Comparison of ENCODE assay signal across 1 cellular context in genomic region chr20:17536944-17537444, GRCh38.
A peak's percentile ranks its signal among the peaks of the same experiment; 100 is the strongest.
TF ChIP-seq lines count a peak whose summit lies in the region.

No MANE protein-coding gene starts in this region.

TF ChIP-seq in HepG2, 621 proteins besides CTCF, POLR2A, EP300 and RAD21 (continued from another document and continues in another):
- TF ChIP-seq AHDC1 (CRISPR knock-in tag; IDR thresholded peaks at IDR 0.05; ENCODE audit: borderline replicate concordance) (no peak), ZNF362 (CRISPR knock-in tag; IDR thresholded peaks at IDR 0.05; ENCODE audit: borderline replicate concordance) (no peak), ZBTB42 (CRISPR knock-in tag; IDR thresholded peaks at IDR 0.05) (no peak), PHF21A (CRISPR knock-in tag; IDR thresholded peaks at IDR 0.05) (no peak; the same call in 1 of the 2 replicates), ZNF552 (CRISPR knock-in tag; IDR thresholded peaks at IDR 0.05; ENCODE audit: borderline replicate concordance) (no peak), THYN1 (CRISPR knock-in tag; IDR thresholded peaks at IDR 0.05; ENCODE audit: borderline replicate concordance, low read depth) (no peak), FOXJ3 (CRISPR knock-in tag; IDR thresholded peaks at IDR 0.05; ENCODE audit: borderline replicate concordance) (no peak), ZNF460 (CRISPR knock-in tag; IDR thresholded peaks at IDR 0.05; ENCODE audit: borderline replicate concordance) (no peak), ZNF562 (CRISPR knock-in tag; IDR thresholded peaks at IDR 0.05; ENCODE audit: borderline replicate concordance) (no peak), CREM (IDR thresholded peaks at IDR 0.05) (no peak), CREM (CRISPR knock-in tag; IDR thresholded peaks at IDR 0.05) (no peak), POGZ (CRISPR knock-in tag; IDR thresholded peaks at IDR 0.05) (no peak), SRSF9 (IDR thresholded peaks at IDR 0.05; ENCODE audit: borderline replicate concordance, insufficient read depth, low read depth, low read length, poor library complexity, severe bottlenecking) (no peak), DBP (CRISPR knock-in tag; IDR thresholded peaks at IDR 0.05; ENCODE audit: not compliant biosample characterization) (no peak), ZNF891 (CRISPR knock-in tag; IDR thresholded peaks at IDR 0.05) (no peak), PHB2 (IDR thresholded peaks at IDR 0.05; ENCODE audit: partially characterized antibody) (no peak), SP140L (CRISPR knock-in tag; IDR thresholded peaks at IDR 0.05; ENCODE audit: borderline replicate concordance) (peak; percentile 69; the same call in 1 of the 2 replicates), SOX6 (IDR thresholded peaks at IDR 0.05) (no peak), SOX6 (CRISPR knock-in tag; IDR thresholded peaks at IDR 0.05) (peak; percentile 43; the same call in 1 of the 2 replicates), ZNF354B (CRISPR knock-in tag; IDR thresholded peaks at IDR 0.05) (no peak), PRDM4 (CRISPR knock-in tag; IDR thresholded peaks at IDR 0.05; ENCODE audit: borderline replicate concordance) (no peak), NR1H2 (CRISPR knock-in tag; IDR thresholded peaks at IDR 0.05; ENCODE audit: borderline replicate concordance, low read depth) (no peak), SP5 (CRISPR knock-in tag; IDR thresholded peaks at IDR 0.05; ENCODE audit: borderline replicate concordance, low read depth) (no peak; the same call in 1 of the 2 replicates), NR2F6 (IDR thresholded peaks at IDR 0.05) (no peak), NR2F6 (CRISPR knock-in tag; IDR thresholded peaks at IDR 0.05) (peak; percentile 70; the same call in 1 of the 2 replicates), NFYB (CRISPR knock-in tag; IDR thresholded peaks at IDR 0.05) (peak; percentile 35; the same call in 1 of the 2 replicates), SRSF1 (optimal IDR thresholded peaks at IDR 0.05; ENCODE audit: low read depth, low read length) (no peak), NFE2L1 (CRISPR knock-in tag; IDR thresholded peaks at IDR 0.05; ENCODE audit: borderline replicate concordance) (no peak), AKAP8 (CRISPR knock-in tag; IDR thresholded peaks at IDR 0.05) (no peak)
- TF ChIP-seq, protein P1, sequence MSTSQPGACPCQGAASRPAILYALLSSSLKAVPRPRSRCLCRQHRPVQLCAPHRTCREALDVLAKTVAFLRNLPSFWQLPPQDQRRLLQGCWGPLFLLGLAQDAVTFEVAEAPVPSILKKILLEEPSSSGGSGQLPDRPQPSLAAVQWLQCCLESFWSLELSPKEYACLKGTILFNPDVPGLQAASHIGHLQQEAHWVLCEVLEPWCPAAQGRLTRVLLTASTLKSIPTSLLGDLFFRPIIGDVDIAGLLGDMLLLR (CRISPR knock-in tag; IDR thresholded peaks at IDR 0.05): no peak
- TF ChIP-seq, protein P2, sequence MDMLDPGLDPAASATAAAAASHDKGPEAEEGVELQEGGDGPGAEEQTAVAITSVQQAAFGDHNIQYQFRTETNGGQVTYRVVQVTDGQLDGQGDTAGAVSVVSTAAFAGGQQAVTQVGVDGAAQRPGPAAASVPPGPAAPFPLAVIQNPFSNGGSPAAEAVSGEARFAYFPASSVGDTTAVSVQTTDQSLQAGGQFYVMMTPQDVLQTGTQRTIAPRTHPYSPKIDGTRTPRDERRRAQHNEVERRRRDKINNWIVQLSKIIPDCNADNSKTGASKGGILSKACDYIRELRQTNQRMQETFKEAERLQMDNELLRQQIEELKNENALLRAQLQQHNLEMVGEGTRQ (IDR thresholded peaks at IDR 0.05; ENCODE audit: low read depth, low read length): no peak
- TF ChIP-seq, protein P2 (CRISPR knock-in tag; IDR thresholded peaks at IDR 0.05; ENCODE audit: borderline replicate concordance): no peak
- TF ChIP-seq, protein P3, sequence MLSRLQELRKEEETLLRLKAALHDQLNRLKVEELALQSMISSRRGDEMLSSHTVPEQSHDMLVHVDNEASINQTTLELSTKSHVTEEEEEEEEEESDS (CRISPR knock-in tag; IDR thresholded peaks at IDR 0.05; ENCODE audit: borderline replicate concordance): no peak
- TF ChIP-seq, protein P4, sequence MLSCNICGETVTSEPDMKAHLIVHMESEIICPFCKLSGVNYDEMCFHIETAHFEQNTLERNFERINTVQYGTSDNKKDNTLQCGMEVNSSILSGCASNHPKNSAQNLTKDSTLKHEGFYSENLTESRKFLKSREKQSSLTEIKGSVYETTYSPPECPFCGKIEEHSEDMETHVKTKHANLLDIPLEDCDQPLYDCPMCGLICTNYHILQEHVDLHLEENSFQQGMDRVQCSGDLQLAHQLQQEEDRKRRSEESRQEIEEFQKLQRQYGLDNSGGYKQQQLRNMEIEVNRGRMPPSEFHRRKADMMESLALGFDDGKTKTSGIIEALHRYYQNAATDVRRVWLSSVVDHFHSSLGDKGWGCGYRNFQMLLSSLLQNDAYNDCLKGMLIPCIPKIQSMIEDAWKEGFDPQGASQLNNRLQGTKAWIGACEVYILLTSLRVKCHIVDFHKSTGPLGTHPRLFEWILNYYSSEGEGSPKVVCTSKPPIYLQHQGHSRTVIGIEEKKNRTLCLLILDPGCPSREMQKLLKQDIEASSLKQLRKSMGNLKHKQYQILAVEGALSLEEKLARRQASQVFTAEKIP (CRISPR knock-in tag; IDR thresholded peaks at IDR 0.05; ENCODE audit: borderline replicate concordance): no peak
- TF ChIP-seq, protein P5, sequence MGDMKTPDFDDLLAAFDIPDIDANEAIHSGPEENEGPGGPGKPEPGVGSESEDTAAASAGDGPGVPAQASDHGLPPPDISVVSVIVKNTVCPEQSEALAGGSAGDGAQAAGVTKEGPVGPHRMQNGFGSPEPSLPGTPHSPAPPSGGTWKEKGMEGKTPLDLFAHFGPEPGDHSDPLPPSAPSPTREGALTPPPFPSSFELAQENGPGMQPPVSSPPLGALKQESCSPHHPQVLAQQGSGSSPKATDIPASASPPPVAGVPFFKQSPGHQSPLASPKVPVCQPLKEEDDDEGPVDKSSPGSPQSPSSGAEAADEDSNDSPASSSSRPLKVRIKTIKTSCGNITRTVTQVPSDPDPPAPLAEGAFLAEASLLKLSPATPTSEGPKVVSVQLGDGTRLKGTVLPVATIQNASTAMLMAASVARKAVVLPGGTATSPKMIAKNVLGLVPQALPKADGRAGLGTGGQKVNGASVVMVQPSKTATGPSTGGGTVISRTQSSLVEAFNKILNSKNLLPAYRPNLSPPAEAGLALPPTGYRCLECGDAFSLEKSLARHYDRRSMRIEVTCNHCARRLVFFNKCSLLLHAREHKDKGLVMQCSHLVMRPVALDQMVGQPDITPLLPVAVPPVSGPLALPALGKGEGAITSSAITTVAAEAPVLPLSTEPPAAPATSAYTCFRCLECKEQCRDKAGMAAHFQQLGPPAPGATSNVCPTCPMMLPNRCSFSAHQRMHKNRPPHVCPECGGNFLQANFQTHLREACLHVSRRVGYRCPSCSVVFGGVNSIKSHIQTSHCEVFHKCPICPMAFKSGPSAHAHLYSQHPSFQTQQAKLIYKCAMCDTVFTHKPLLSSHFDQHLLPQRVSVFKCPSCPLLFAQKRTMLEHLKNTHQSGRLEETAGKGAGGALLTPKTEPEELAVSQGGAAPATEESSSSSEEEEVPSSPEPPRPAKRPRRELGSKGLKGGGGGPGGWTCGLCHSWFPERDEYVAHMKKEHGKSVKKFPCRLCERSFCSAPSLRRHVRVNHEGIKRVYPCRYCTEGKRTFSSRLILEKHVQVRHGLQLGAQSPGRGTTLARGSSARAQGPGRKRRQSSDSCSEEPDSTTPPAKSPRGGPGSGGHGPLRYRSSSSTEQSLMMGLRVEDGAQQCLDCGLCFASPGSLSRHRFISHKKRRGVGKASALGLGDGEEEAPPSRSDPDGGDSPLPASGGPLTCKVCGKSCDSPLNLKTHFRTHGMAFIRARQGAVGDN (CRISPR knock-in tag; IDR thresholded peaks at IDR 0.05): peak; percentile 24; the same call in 1 of the 2 replicates
- TF ChIP-seq, protein P6, sequence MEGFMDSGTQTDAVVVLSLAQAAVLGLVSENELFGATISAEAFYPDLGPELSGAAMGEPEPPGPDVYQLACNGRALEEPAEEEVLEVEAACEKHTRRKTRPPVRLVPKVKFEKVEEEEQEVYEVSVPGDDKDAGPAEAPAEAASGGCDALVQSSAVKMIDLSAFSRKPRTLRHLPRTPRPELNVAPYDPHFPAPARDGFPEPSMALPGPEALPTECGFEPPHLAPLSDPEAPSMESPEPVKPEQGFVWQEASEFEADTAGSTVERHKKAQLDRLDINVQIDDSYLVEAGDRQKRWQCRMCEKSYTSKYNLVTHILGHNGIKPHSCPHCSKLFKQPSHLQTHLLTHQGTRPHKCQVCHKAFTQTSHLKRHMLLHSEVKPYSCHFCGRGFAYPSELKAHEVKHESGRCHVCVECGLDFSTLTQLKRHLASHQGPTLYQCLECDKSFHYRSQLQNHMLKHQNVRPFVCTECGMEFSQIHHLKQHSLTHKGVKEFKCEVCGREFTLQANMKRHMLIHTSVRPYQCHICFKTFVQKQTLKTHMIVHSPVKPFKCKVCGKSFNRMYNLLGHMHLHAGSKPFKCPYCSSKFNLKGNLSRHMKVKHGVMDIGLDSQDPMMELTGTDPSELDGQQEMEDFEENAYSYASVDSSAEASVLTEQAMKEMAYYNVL (CRISPR knock-in tag; IDR thresholded peaks at IDR 0.05; ENCODE audit: borderline replicate concordance): no peak
- TF ChIP-seq, protein P7, sequence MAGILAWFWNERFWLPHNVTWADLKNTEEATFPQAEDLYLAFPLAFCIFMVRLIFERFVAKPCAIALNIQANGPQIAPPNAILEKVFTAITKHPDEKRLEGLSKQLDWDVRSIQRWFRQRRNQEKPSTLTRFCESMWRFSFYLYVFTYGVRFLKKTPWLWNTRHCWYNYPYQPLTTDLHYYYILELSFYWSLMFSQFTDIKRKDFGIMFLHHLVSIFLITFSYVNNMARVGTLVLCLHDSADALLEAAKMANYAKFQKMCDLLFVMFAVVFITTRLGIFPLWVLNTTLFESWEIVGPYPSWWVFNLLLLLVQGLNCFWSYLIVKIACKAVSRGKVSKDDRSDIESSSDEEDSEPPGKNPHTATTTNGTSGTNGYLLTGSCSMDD (CRISPR knock-in tag; IDR thresholded peaks at IDR 0.05): no peak
